8 cellular contexts compared by ENCODE assay signal in genomic region chr19:47035127-47035494, GRCh38. TPM values are rescaled to one million over a fixed set of nuclear protein-coding genes. Genes with fewer than 3 reads are reported as not detected.
A peak's percentile ranks its signal among the peaks of the same experiment; 100 is the strongest.
DNase-seq lines count a peak whose midpoint lies in the region; ATAC-seq and TF ChIP-seq lines count a peak whose summit lies in the region.

No MANE protein-coding gene starts in this region.

- no peak for ATAC-seq in activated naive CD4-positive, alpha-beta T cell treated with anti-CD3 and anti-CD28 coated beads, Interleukin-2, amount 50 U/mL, for 72 hours
- ATAC-seq in left colon = peak; percentile 3
- ATAC-seq in GM21447 (IDR thresholded peaks at IDR 0.05; ENCODE audit: unreplicated experiment) = no peak

- intact Hi-C loops in left colon (cut with DNase I, micrococcal nuclease) = no loop called here

- peak overlapping the region; percentile 83 to 96 for H3K27ac Mint-ChIP-seq in activated naive CD4-positive, alpha-beta T cell treated with anti-CD3 and anti-CD28 coated beads, Interleukin-2, amount 50 U/mL, for 72 hours

- TF ChIP-seq CTCF in GM20000 (IDR thresholded peaks at IDR 0.05; ENCODE audit: extremely low read depth, missing control alignments) = no peak

- H3K9me3 ChIP-seq in ES-I3 (ENCODE audit: control insufficient read depth, insufficient read depth, low read length) = no peaks in the 10 kb centered on the region

- no peaks in the 10 kb centered on the region for H3K9me3 Mint-ChIP-seq in activated naive CD4-positive, alpha-beta T cell treated with anti-CD3 and anti-CD28 coated beads, Interleukin-2, amount 50 U/mL, for 72 hours

- H3K4me1 ChIP-seq in ES-I3 (ENCODE audit: insufficient read depth, low read length) = no peaks in the 10 kb centered on the region; the same call in 1 of the 2 replicates

- no peaks in the 10 kb centered on the region for H3K36me3 Mint-ChIP-seq in activated naive CD4-positive, alpha-beta T cell treated with anti-CD3 and anti-CD28 coated beads, Interleukin-2, amount 50 U/mL, for 72 hours

- DNase-seq in M059J (ENCODE audit: low read depth) (peak; percentile 61), left colon (peak in 1 of 2 donors; percentile 37), GM20000 (ENCODE audit: low spot score) (no peak), KG1 (lab: John Stamatoyannopoulos, UW) (no peak)
- DNase-seq in activated naive CD4-positive, alpha-beta T cell treated with anti-CD3 and anti-CD28 coated beads, Interleukin-2, amount 50 U/mL, for 72 hours (ENCODE audit: low spot score in 2 of 2) = no peak
- no peak for DNase-seq in stimulated activated CD4-positive, alpha-beta T cell treated with anti-CD3 and anti-CD28 coated beads, Interleukin-4, amount 100 ng/mL, for 24 hours

- H3K9ac ChIP-seq in ES-I3 (ENCODE audit: low read depth, low read length) = peak overlapping the region; percentile 69

- no peaks in the 10 kb centered on the region for H3K36me3 ChIP-seq in ES-I3 (ENCODE audit: insufficient read depth, low read length)

RNA-seq across cellular contexts. Expression of gene TMEM160, which starts 13.3 kb away (rescaled TPM):
- total RNA-seq in M059J (2014; rRNA removed; shearing (Covaris generic)) = 57.2 and 64.7 TPM in 2 replicates
- 10 to 100 TPM; 41.4 to 51.0 TPM for total RNA-seq in activated naive CD4-positive, alpha-beta T cell treated with anti-CD3 and anti-CD28 coated beads, Interleukin-2, amount 50 U/mL, for 72 hours
- 10 to 100 TPM; 27.6 to 33.1 TPM for total RNA-seq in left colon

RNA-seq across cellular contexts. Expression of gene NPAS1, which starts 15.5 kb away (rescaled TPM):
- 0.37 and 0.39 TPM in 2 replicates for total RNA-seq in M059J (2014; rRNA removed; shearing (Covaris generic))
- total RNA-seq in activated naive CD4-positive, alpha-beta T cell treated with anti-CD3 and anti-CD28 coated beads, Interleukin-2, amount 50 U/mL, for 72 hours = under 1 TPM in 1 of 2 donors, not detected in 1; 0.58 TPM
- total RNA-seq in left colon = 1 to 10 TPM in 1 of 2 donors, under 1 TPM in 1; 0.37 to 1.6 TPM
